Comparison of ENCODE assay signal across 11 cellular contexts in the genomic region with DNA sequence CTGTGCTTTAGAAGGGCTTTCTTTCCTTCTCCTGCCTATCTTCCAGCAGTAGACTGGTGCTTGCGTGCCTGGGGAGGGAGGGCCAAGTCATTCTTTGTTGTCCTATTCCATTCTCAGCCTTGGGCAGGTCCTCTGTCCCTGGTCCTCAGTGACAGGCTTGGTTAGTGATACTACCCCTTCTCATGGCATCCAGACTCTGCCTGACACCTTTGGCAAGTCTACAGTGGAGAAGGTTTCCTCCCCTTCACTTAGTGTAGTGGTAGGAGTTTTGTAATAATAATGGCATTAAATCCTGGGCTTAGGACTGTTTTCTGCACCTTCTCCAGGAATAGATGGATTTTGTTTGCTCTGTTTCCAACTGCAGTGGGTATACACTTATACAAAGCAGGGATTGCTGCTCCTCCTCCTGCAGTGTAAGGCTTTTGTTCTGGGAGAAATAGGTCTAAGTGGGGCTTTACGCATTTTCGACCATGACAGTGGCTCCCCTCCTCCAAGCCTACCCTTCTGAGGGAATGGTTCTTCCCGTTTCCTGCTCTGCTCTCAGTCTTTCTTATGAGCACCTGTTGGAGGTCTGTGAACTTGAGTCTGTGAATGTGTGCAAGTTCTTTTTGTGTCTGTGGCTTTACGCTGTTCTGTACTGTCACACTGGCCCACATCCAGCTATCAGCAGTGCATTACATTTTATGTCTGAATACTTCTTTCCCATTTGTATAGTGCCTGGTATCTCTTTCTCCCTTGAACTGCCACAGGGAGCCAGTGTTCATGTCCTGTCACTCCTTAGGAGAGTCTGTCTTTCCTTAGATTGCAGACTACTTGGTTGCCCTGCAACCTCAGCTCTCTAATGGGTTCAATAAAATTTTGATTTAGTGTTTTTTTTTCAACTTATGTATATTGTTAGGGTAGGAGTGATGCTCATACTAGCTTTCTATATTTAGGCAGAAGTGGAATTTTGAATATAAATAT. TPM values are rescaled to one million over a fixed set of nuclear protein-coding genes. Genes with fewer than 3 reads are reported as not detected.
DNase-seq lines count a peak whose midpoint lies in the region; ATAC-seq and TF ChIP-seq lines count a peak whose summit lies in the region.
"Not testable (repeated sequence)": the region's sequence is repeated elsewhere in the genome, so short reads cannot be mapped to it uniquely, and the experiment has no call there.
"Had no signal": no experiment of that assay in that cellular context is flagged by ENCODE, and none has a peak within 500 bp of the region (broad histone marks: within the 10 kb centered on the region; RNA-seq: fewer than 3 reads in every experiment).

No MANE protein-coding gene starts in this region.

- not testable (repeated sequence) for H2BK120ac ChIP-seq in H9 (ENCODE audit: low read depth, low read length, poor library complexity, severe bottlenecking); neuronal stem cell (ENCODE audit: low read depth, low read length)

- H2BK20ac ChIP-seq in H9 (ENCODE audit: low read depth, low read length, poor library complexity, severe bottlenecking), result not testable (repeated sequence)

- not testable (repeated sequence) for H4K91ac ChIP-seq in H9 (ENCODE audit: insufficient read length, low read depth, low read length); neuronal stem cell (ENCODE audit: low read depth, low read length, poor library complexity)

- H3K9me3 ChIP-seq in H9 (ENCODE audit: control insufficient read depth, low read depth, low read length); RWPE2 (ENCODE audit: severe bottlenecking); neuronal stem cell (replicated peaks in 1 of 2; ENCODE audit: control insufficient read depth in 2 of 2, insufficient read depth in 1 of 2, low read depth in 1 of 2, low read length in 2 of 2); upper lobe of right lung: not testable (repeated sequence)

- not testable (repeated sequence) for H3K9ac ChIP-seq in H9 (ENCODE audit: extremely low read depth, insufficient read length, low read length); neuronal stem cell (ENCODE audit: low read depth, low read length, poor library complexity)

- not testable (repeated sequence) for H3K4ac ChIP-seq in H9 (ENCODE audit: low read depth, low read length); neuronal stem cell (ENCODE audit: low read length)

- H3K56ac ChIP-seq in H9 (ENCODE audit: insufficient read length, low read depth, low read length), result not testable (repeated sequence)

- not testable (repeated sequence) for H3T11ph ChIP-seq in H9 (ENCODE audit: low read length)

- not testable (repeated sequence) for H3K4me2 ChIP-seq in H9 (ENCODE audit: insufficient read depth, insufficient read length, low read length); neuronal stem cell (ENCODE audit: insufficient read depth, low read length, poor library complexity, severe bottlenecking)

- not testable (repeated sequence) for H4K8ac ChIP-seq in H9 (replicated peaks; ENCODE audit: insufficient read length, low read depth, low read length); neuronal stem cell (ENCODE audit: low read depth, low read length)

- not testable (repeated sequence) for H3K9me3 Mint-ChIP-seq in H9

- TF ChIP-seq CTCF in H9 (conservative IDR thresholded peaks at IDR 0.05); RWPE2 (IDR thresholded peaks at IDR 0.05; ENCODE audit: poor library complexity, severe bottlenecking); coronary artery (IDR thresholded peaks at IDR 0.05); upper lobe of right lung (IDR thresholded peaks at IDR 0.05): not testable (repeated sequence)

- peak overlapping the region in 1 of 3 experiments; percentile 67; a peak in 1 of 7 replicates for H3K27ac Mint-ChIP-seq in H9

- H3K27me3 ChIP-seq in H9 (ENCODE audit: insufficient read depth, low read length); RWPE2 (ENCODE audit: insufficient read depth, poor library complexity, severe bottlenecking); neuronal stem cell (ENCODE audit: control insufficient read depth in 3 of 3, insufficient read depth in 3 of 3, low read depth in 1 of 3, low read length in 3 of 3); upper lobe of right lung: not testable (repeated sequence)

- not testable (repeated sequence) for H4K20me1 ChIP-seq in H9 (ENCODE audit: control insufficient read depth, insufficient read depth, insufficient read length)

- not testable (repeated sequence) for H3K27ac ChIP-seq in H9 (ENCODE audit: insufficient read length, low read depth, low read length); RWPE2 (ENCODE audit: poor library complexity, severe bottlenecking); coronary artery; neuronal stem cell (replicated peaks; ENCODE audit: low read length); upper lobe of right lung

- not testable (repeated sequence) for H2BK5ac ChIP-seq in H9 (ENCODE audit: insufficient read length, low read length); neuronal stem cell (ENCODE audit: low read length)

- not testable (repeated sequence) for H3K27me3 Mint-ChIP-seq in H9 (ENCODE audit: low read depth)

- ATAC-seq in RWPE2 (ENCODE audit: low read depth) (0 out of 3 replicates have a peak, but pooled peaks have one; percentile 19), upper lobe of right lung (peak; percentile 25)

- not testable (repeated sequence) for H3K23me2 ChIP-seq in H9 (ENCODE audit: insufficient read length, low read depth, low read length, poor library complexity, severe bottlenecking)

- H3K4me1 ChIP-seq in H9 (ENCODE audit: insufficient read depth, low read length); RWPE2 (ENCODE audit: insufficient read depth, poor library complexity, severe bottlenecking); neuronal stem cell (ENCODE audit: control insufficient read depth in 2 of 2, insufficient read depth in 1 of 2, low read depth in 1 of 2, low read length in 2 of 2); upper lobe of right lung: not testable (repeated sequence)

- H4K5ac ChIP-seq in H9 (ENCODE audit: insufficient read length, low read depth, low read length), result not testable (repeated sequence)

- H3K14ac ChIP-seq in H9 (ENCODE audit: insufficient read depth, low read length); neuronal stem cell (ENCODE audit: low read length): not testable (repeated sequence)

- not testable (repeated sequence) for H2AK5ac ChIP-seq in H9 (ENCODE audit: insufficient read length, low read length); neuronal stem cell (ENCODE audit: low read depth, low read length)

- not testable (repeated sequence) for H3K79me1 ChIP-seq in H9 (ENCODE audit: insufficient read depth, low read depth, low read length, poor library complexity, severe bottlenecking); neuronal stem cell (ENCODE audit: low read depth, low read length)

- not testable (repeated sequence) for H3K18ac ChIP-seq in H9 (ENCODE audit: insufficient read length, low read depth, low read length); neuronal stem cell (ENCODE audit: low read length)

- intact Hi-C loops in upper lobe of right lung (cut with DNase I), result not testable (repeated sequence)

- H3K4me3 Mint-ChIP-seq in H9, result not testable (repeated sequence)

- H2AFZ ChIP-seq in H9 (ENCODE audit: low read length), result not testable (repeated sequence)
- peak overlapping the region; percentile 45 for H2AFZ ChIP-seq in neuronal stem cell (ENCODE audit: low read length)

- H2BK15ac ChIP-seq in H9 (ENCODE audit: low read depth, low read length); neuronal stem cell (ENCODE audit: low read length): not testable (repeated sequence)

- H3K4me3 ChIP-seq in RWPE2 (ENCODE audit: severe bottlenecking); coronary artery; neuronal stem cell (ENCODE audit: low read length in 2 of 2); upper lobe of right lung: not testable (repeated sequence)

- H2BK12ac ChIP-seq in H9 (ENCODE audit: insufficient read length, low read depth, low read length); neuronal stem cell (ENCODE audit: low read length): not testable (repeated sequence)

- not testable (repeated sequence) for H3K4me1 Mint-ChIP-seq in H9

- DNase-seq in Ammon's horn (ENCODE audit: low spot score) (peak; percentile 1), H9 (peak; percentile 29), NCI-H69 (lab: John Stamatoyannopoulos, UW) (peak; percentile 12), coronary artery (ENCODE audit: low spot score) (peak; percentile 17), iPS DF 19.7 (ENCODE audit: low read depth, low spot score) (peak; percentile 15)
- DNase-seq in RWPE2 (ENCODE audit: low spot score); neuronal stem cell (ENCODE audit: low spot score); upper lobe of right lung: not testable (repeated sequence)

- not testable (repeated sequence) for H3K36me3 Mint-ChIP-seq in H9 (ENCODE audit: insufficient read depth in 1 of 3, low read depth in 3 of 3)

- H3K79me2 ChIP-seq in H9 (ENCODE audit: insufficient read depth, low read length), result not testable (repeated sequence)

- H3K36me3 ChIP-seq in RWPE2 (ENCODE audit: low read depth); neuronal stem cell (replicated peaks in 1 of 2; ENCODE audit: control insufficient read depth in 2 of 2, insufficient read depth in 2 of 2, low read length in 2 of 2); upper lobe of right lung: not testable (repeated sequence)

- WGBS in H9 (ENCODE audit: extremely low coverage, insufficient read length, low lambda C conversion rate), result no CpG with 5 or more reads among the region's 5 CpGs
- WGBS in neuronal stem cell (ENCODE audit: extremely low coverage in 2 of 2, insufficient read length in 2 of 2, insufficient replicate concordance in 1 of 2), 2 donors, result no CpG with 5 or more reads among the region's 5 CpGs

- H3K23ac ChIP-seq in H9 (ENCODE audit: insufficient read length, low read depth, low read length); neuronal stem cell (ENCODE audit: low read depth, low read length, poor library complexity): not testable (repeated sequence)

RNA-seq across cellular contexts. Expression of a gene that starts 37.7 kb away (rescaled TPM):
- total RNA-seq in H9 (2021) (not detected in 2 replicates), upper lobe of right lung (2.6 TPM)
- polyA plus RNA-seq in neuronal stem cell (2013, experiment 1 of 2), result not detected
- not detected for polyA plus RNA-seq in neuronal stem cell (2013, experiment 2 of 2)
- total RNA-seq: H1, HepG2 had no signal
- polyA plus RNA-seq: CD14-positive monocyte, H1, HepG2 had no signal
